ENCODE assay signal across 19 cellular contexts in the genomic region with DNA sequence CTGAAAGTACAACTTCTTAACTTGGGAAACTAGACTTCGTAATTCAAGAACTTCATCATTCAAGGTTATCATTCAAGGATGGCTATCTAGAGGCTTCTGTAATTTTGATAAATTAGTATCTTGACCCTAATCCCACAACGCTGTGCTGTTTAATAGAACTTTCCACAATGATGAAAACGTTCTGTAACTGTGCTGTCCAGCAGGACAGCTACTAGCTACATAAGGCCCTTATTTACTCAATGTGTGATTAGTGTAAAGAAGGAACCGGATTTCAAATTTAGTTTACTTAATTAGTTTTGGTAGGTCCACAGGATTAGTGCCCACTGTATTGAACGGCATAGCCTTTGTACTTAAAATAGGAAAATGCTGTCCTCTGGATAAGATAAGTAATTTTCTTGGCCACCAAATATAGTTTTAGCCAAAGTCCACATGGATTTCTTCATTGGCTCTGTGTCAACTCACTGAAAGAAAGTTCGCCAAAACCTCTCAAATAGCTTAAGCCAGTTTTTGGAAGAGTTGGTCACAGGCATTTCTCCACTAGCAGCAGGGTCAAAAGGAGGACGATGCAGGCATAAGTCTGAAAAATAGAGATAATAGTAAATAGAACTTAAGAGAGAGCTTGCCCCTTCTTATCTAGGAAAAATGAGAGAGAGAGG. TPM values are rescaled to one million over a fixed set of nuclear protein-coding genes. Genes with fewer than 3 reads are reported as not detected.
DNase-seq lines count a peak whose midpoint lies in the region; ATAC-seq and TF ChIP-seq lines count a peak whose summit lies in the region.
"Had no signal": no experiment of that assay in that cellular context is flagged by ENCODE, and none has a peak within 500 bp of the region (broad histone marks: within the 10 kb centered on the region; RNA-seq: fewer than 3 reads in every experiment).

No MANE protein-coding gene starts in this region.

- H3K27me3 ChIP-seq in cardiac muscle cell (no peaks in the 10 kb centered on the region), ascending aorta (no peaks in the 10 kb centered on the region), osteoblast (ENCODE audit: insufficient read depth, low read length) (no peaks in the 10 kb centered on the region)
- H3K27me3 ChIP-seq: BLaER1 had no signal

- H3K4me3 ChIP-seq in cardiac muscle cell = no peak overlapping the region
- no peak overlapping the region for H3K4me3 ChIP-seq in ascending aorta
- no peak overlapping the region for H3K4me3 ChIP-seq in osteoblast (ENCODE audit: insufficient read depth, low read length)
- H3K4me3 ChIP-seq: BLaER1, GM23248, HAP-1 had no signal

- no peak overlapping the region for H3K4me2 ChIP-seq in osteoblast (ENCODE audit: insufficient read depth, low read length)
- H3K4me2 ChIP-seq: BLaER1 had no signal

- TF ChIP-seq CTCF in cardiac muscle cell (IDR thresholded peaks at IDR 0.05; ENCODE audit: low read depth, low read length) (no peak), ascending aorta (IDR thresholded peaks at IDR 0.05) (no peak), osteoblast (IDR thresholded peaks at IDR 0.05; ENCODE audit: extremely low read depth, low read depth, low read length) (no peak)

- DNase-seq in cardiac muscle cell (ENCODE audit: low read depth in 1 of 2, low spot score in 1 of 2) = peak in 1 of 2 donors; percentile 44
- no peak for DNase-seq in cardiac septum (ENCODE audit: low spot score)
- no peak for DNase-seq in ascending aorta (ENCODE audit: low spot score in 2 of 2)
- DNase-seq in fibroblast of peridontal ligament (ENCODE audit: extremely low read depth) = peak; percentile 66
- peak; percentile 25 for DNase-seq in osteoblast (ENCODE audit: insufficient read length, low spot score, missing footprints)
- DNase-seq in SKM-1 (lab: John Stamatoyannopoulos, UW; ENCODE audit: unreplicated experiment) = no peak
- DNase-seq in CD1c-positive myeloid dendritic cell (ENCODE audit: extremely low spot score) = no peak
- DNase-seq: 8988T; CD8-positive, alpha-beta memory T cell; COR-L47; DMS 273 treated with DMSO at 0.1 percent for 48 hours; DMS53; GM23248; IMR-90 had no signal

- H3K79me2 ChIP-seq in osteoblast (ENCODE audit: insufficient read depth, low read length) = peaks cover 28% of the 10 kb centered on the region

- no peak overlapping the region for H2AFZ ChIP-seq in osteoblast (ENCODE audit: low read length)
- H2AFZ ChIP-seq: GM23248 had no signal

- H3K36me3 ChIP-seq in cardiac muscle cell (no peaks in the 10 kb centered on the region), ascending aorta (no peaks in the 10 kb centered on the region), osteoblast (ENCODE audit: insufficient read depth, low read length) (peaks cover 20% of the 10 kb centered on the region)
- H3K36me3 ChIP-seq: HAP-1 had no signal

- peaks cover 27% of the 10 kb centered on the region for H3K4me1 ChIP-seq in cardiac muscle cell (ENCODE audit: low read depth)
- peaks cover 0 to 11% of the 10 kb centered on the region in 2 donors for H3K4me1 ChIP-seq in ascending aorta
- no peaks in the 10 kb centered on the region for H3K4me1 ChIP-seq in osteoblast (ENCODE audit: insufficient read depth, low read length)
- H3K4me1 ChIP-seq: HAP-1 had no signal

- H3K9me3 ChIP-seq in cardiac muscle cell (ENCODE audit: low read depth) = no peaks in the 10 kb centered on the region
- peaks cover 0 to 5% of the 10 kb centered on the region in 2 donors for H3K9me3 ChIP-seq in ascending aorta
- peaks cover 3% of the 10 kb centered on the region for H3K9me3 ChIP-seq in osteoblast (ENCODE audit: low read depth, low read length)

- H4K20me1 ChIP-seq in osteoblast (ENCODE audit: insufficient read depth, low read length) = no peaks in the 10 kb centered on the region
- H4K20me1 ChIP-seq: BLaER1 had no signal

- intact Hi-C loops in cardiac septum (cut with DNase I) = no loop called here
- intact Hi-C loops in ascending aorta (cut with DNase I) = no loop called here

- H3K27ac ChIP-seq in cardiac muscle cell (peak overlapping the region; percentile 41), ascending aorta (peak overlapping the region; percentile 8 to 31), osteoblast (ENCODE audit: low read depth, low read length) (no peak overlapping the region)
- H3K27ac ChIP-seq: BLaER1, GM23248, HL-60 had no signal

- no peak for ATAC-seq in GM21717 (IDR thresholded peaks at IDR 0.05; ENCODE audit: unreplicated experiment)

RNA-seq across cellular contexts. Expression of gene DGKI, which starts 17.3 kb away (rescaled TPM):
- total RNA-seq in cardiac muscle cell (29.2 and 52.7 TPM in 2 replicates), cardiac septum (7.5 TPM), ascending aorta (13.4 TPM), osteoblast (19.2 and 23.3 TPM in 2 replicates)
- polyA plus RNA-seq in cardiac muscle cell = 35.0 and 61.4 TPM in 2 replicates
- polyA plus RNA-seq: CD14-positive monocyte; CD8-positive, alpha-beta memory T cell had no signal

Comparison
In these comparisons a context has a peak if more than half of its experiments do, and no peak if none do; other contexts are left out.
1. DNase-seq: peak in fibroblast of peridontal ligament (single experiment) and osteoblast (single experiment); none in cardiac septum (single experiment), ascending aorta (0 of 2), SKM-1 (single experiment) and CD1c-positive myeloid dendritic cell (single experiment).